Comparison of ENCODE assay signal across 1 cellular context in genomic region chr2:3575534-3576324, GRCh38.
TF ChIP-seq lines count a peak whose summit lies in the region.

No MANE protein-coding gene starts in this region.

TF ChIP-seq in K562, 482 proteins besides CTCF, POLR2A, EP300 and RAD21 (continued from another document and continues in another):
- peak; percentile 20 for TF ChIP-seq ZNF740 (CRISPR knock-in tag; IDR thresholded peaks at IDR 0.05)
- no peak for TF ChIP-seq ZNF740 (tag; IDR thresholded peaks at IDR 0.05)
- no peak for TF ChIP-seq ARID3B (CRISPR knock-in tag; IDR thresholded peaks at IDR 0.05; ENCODE audit: borderline replicate concordance)
- TF ChIP-seq ZNF444 (CRISPR knock-in tag; IDR thresholded peaks at IDR 0.05), result no peak
- TF ChIP-seq TCF3 (CRISPR knock-in tag; IDR thresholded peaks at IDR 0.05), result no peak
- TF ChIP-seq ZNF124 (CRISPR knock-in tag; IDR thresholded peaks at IDR 0.05), result no peak
- no peak for TF ChIP-seq SAFB2 (IDR thresholded peaks at IDR 0.05; ENCODE audit: borderline replicate concordance, low read depth, low read length, severe bottlenecking)
- no peak for TF ChIP-seq KDM1A (IDR thresholded peaks at IDR 0.05)
- no peak for TF ChIP-seq PML (IDR thresholded peaks at IDR 0.05; ENCODE audit: low read length)
- TF ChIP-seq CCNT2 (IDR thresholded peaks at IDR 0.05; ENCODE audit: borderline replicate concordance, extremely low read depth, insufficient read length, low read depth, low read length), result no peak
- TF ChIP-seq POLR2H (tag; IDR thresholded peaks at IDR 0.05; ENCODE audit: low read depth), result no peak
- TF ChIP-seq POLR2B (IDR thresholded peaks at IDR 0.05; ENCODE audit: low read depth, partially characterized antibody), result peak; percentile 12
- 0 out of 6 replicates have a peak, but pooled peaks of 1 of the 3 experiments have one; percentile 83 for TF ChIP-seq ZBTB11 (CRISPR knock-in tag; IDR thresholded peaks at IDR 0.05)
- no peak for TF ChIP-seq RAD51 (IDR thresholded peaks at IDR 0.05; ENCODE audit: borderline replicate concordance, low read depth)
- no peak for TF ChIP-seq CHD7 (IDR thresholded peaks at IDR 0.05; ENCODE audit: low read depth, low read length)
- no peak for TF ChIP-seq BRF1 (IDR thresholded peaks at IDR 0.05; ENCODE audit: borderline replicate concordance, extremely low read depth, insufficient read length)
- TF ChIP-seq NEUROD1 (IDR thresholded peaks at IDR 0.05; ENCODE audit: borderline replicate concordance, low read depth, low read length, partially characterized antibody), result no peak
- no peak for TF ChIP-seq TSHZ1 (CRISPR knock-in tag; IDR thresholded peaks at IDR 0.05)
- TF ChIP-seq USF1 (CRISPR knock-in tag; IDR thresholded peaks at IDR 0.05), result peak; percentile 39; the same call in 1 of the 2 replicates
- TF ChIP-seq HCFC1 (IDR thresholded peaks at IDR 0.05; ENCODE audit: low read depth, low read length), result no peak
- no peak for TF ChIP-seq MYC (IDR thresholded peaks at IDR 0.05; ENCODE audit: low read depth, low read length)
- TF ChIP-seq MYC (CRISPR knock-in tag; IDR thresholded peaks at IDR 0.05; ENCODE audit: borderline replicate concordance, low read depth), result no peak
- TF ChIP-seq ZNF79 (CRISPR knock-in tag; IDR thresholded peaks at IDR 0.05; ENCODE audit: low read depth), result no peak
- TF ChIP-seq BRD9 (IDR thresholded peaks at IDR 0.05; ENCODE audit: low read depth, partially characterized antibody), result no peak
- TF ChIP-seq HDAC1 (IDR thresholded peaks at IDR 0.05), result peak in 1 of 2 experiments; percentile 17; a peak in 1 of 4 replicates
- no peak for TF ChIP-seq PYGO2 (tag; IDR thresholded peaks at IDR 0.05)
- TF ChIP-seq BRCA1 (IDR thresholded peaks at IDR 0.05), result no peak
- TF ChIP-seq BRCA1 (CRISPR knock-in tag; IDR thresholded peaks at IDR 0.05), result 0 out of 2 replicates have a peak, but pooled peaks have one; percentile 71
- TF ChIP-seq HINFP (tag; conservative IDR thresholded peaks at IDR 0.05; ENCODE audit: low read depth), result no peak
- TF ChIP-seq BDP1 (IDR thresholded peaks at IDR 0.05; ENCODE audit: insufficient read depth, insufficient read length), result no peak
- TF ChIP-seq NFYB (IDR thresholded peaks at IDR 0.05; ENCODE audit: extremely low read depth, insufficient read length), result no peak
- TF ChIP-seq CHD1 (IDR thresholded peaks at IDR 0.05; ENCODE audit: low read length), result peak; percentile 97
- TF ChIP-seq STAT5B (CRISPR knock-in tag; IDR thresholded peaks at IDR 0.05), result no peak
- peak; percentile 39; the same call in 1 of the 2 replicates for TF ChIP-seq MAX (CRISPR knock-in tag; IDR thresholded peaks at IDR 0.05)
